Comparison of ENCODE assay signal across 1 cellular context in the genomic region with DNA sequence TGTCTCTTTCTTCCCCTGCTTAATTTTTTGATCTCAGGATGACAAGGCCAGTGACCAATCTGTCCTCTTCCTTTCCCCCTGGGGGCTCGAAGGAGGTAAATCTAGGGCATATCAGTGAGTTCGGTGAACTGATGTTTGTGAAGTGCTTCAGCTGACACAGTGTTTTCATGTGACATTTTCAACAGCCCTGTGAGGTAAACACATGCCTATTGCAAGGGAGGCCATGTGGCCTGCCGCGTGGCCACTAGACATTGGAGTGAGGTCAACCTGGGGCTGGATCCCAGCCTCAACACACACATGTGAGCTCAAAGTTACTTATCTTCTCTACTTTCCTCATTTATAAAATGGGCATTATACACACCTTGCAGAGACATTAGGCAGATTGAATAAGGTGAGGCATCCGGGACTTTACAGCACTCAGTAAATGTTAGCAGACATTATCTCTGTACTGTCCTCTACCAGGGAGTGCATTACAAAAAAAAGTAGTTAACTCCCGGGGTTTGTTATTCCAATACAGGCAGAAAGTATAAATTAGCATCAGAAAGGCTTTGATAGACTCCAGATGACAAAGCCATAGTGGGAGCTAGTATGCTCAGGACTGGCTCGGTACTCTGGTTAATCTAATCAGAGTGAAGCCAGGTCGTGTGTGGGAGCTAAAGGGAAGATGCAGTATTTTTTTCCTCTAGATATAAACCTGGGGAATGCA.
TF ChIP-seq lines count a peak whose summit lies in the region.

No MANE protein-coding gene starts in this region.

TF ChIP-seq in WTC11, 78 proteins besides CTCF, POLR2A, EP300 and RAD21 (continued from another document):
- TF ChIP-seq, protein P1, sequence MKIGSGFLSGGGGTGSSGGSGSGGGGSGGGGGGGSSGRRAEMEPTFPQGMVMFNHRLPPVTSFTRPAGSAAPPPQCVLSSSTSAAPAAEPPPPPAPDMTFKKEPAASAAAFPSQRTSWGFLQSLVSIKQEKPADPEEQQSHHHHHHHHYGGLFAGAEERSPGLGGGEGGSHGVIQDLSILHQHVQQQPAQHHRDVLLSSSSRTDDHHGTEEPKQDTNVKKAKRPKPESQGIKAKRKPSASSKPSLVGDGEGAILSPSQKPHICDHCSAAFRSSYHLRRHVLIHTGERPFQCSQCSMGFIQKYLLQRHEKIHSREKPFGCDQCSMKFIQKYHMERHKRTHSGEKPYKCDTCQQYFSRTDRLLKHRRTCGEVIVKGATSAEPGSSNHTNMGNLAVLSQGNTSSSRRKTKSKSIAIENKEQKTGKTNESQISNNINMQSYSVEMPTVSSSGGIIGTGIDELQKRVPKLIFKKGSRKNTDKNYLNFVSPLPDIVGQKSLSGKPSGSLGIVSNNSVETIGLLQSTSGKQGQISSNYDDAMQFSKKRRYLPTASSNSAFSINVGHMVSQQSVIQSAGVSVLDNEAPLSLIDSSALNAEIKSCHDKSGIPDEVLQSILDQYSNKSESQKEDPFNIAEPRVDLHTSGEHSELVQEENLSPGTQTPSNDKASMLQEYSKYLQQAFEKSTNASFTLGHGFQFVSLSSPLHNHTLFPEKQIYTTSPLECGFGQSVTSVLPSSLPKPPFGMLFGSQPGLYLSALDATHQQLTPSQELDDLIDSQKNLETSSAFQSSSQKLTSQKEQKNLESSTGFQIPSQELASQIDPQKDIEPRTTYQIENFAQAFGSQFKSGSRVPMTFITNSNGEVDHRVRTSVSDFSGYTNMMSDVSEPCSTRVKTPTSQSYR (CRISPR knock-in tag; IDR thresholded peaks at IDR 0.05): no peak
- TF ChIP-seq, protein P2, sequence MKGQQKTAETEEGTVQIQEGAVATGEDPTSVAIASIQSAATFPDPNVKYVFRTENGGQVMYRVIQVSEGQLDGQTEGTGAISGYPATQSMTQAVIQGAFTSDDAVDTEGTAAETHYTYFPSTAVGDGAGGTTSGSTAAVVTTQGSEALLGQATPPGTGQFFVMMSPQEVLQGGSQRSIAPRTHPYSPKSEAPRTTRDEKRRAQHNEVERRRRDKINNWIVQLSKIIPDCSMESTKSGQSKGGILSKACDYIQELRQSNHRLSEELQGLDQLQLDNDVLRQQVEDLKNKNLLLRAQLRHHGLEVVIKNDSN (CRISPR knock-in tag; IDR thresholded peaks at IDR 0.05): peak; percentile 26; the same call in 1 of the 2 replicates
- TF ChIP-seq, protein P3, sequence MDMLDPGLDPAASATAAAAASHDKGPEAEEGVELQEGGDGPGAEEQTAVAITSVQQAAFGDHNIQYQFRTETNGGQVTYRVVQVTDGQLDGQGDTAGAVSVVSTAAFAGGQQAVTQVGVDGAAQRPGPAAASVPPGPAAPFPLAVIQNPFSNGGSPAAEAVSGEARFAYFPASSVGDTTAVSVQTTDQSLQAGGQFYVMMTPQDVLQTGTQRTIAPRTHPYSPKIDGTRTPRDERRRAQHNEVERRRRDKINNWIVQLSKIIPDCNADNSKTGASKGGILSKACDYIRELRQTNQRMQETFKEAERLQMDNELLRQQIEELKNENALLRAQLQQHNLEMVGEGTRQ (CRISPR knock-in tag; IDR thresholded peaks at IDR 0.05): peak; percentile 40; the same call in 1 of the 2 replicates
